In the genomic region with DNA sequence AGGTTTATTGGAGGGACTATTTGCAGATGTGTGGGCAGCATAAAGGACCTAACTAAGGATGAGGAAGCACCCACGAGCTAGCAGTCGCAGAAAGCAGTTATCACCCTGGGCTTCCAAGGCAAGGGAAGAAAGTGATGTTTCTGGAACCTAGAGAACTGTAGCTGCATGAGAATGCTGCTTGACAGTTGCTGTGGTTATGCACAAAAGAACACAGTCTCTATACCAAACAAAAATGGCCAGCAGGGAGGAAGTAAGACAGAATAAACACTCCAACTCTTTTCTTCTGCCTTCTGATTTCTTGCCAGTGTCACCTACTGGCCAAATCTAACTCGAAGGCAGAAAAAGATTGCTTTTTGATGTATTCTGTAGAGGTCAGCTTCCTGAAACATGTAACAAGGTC, we compare ENCODE assay signal across 14 cellular contexts.
DNase-seq lines count a peak whose midpoint lies in the region; ATAC-seq and TF ChIP-seq lines count a peak whose summit lies in the region.
"Had no signal": no experiment of that assay in that cellular context is flagged by ENCODE, and none has a peak within 500 bp of the region (broad histone marks: within the 10 kb centered on the region; RNA-seq: fewer than 3 reads in every experiment).

No MANE protein-coding gene starts in this region.

- H3K4me3 Mint-ChIP-seq in activated naive CD8-positive, alpha-beta T cell treated with anti-CD3 and anti-CD28 coated beads, Interleukin-2, amount 10 ng/mL, durations not matched to agents 7 days and 5 days: no peak overlapping the region
- H3K4me3 Mint-ChIP-seq in activated naive CD8-positive, alpha-beta T cell treated with anti-CD3 and anti-CD28 coated beads for 36 hours: no peak overlapping the region
- no peak overlapping the region for H3K4me3 Mint-ChIP-seq in stimulated activated naive B cell treated with anti-CD40 and anti-IgM and Interleukin-4, amounts not matched to agents 10 μg/mL and 1 μg/mL and 100 μg/mL, for 72 hours

- no peaks in the 10 kb centered on the region for H3K36me3 Mint-ChIP-seq in activated naive CD8-positive, alpha-beta T cell treated with anti-CD3 and anti-CD28 coated beads, Interleukin-2, amount 10 ng/mL, durations not matched to agents 7 days and 5 days
- H3K36me3 Mint-ChIP-seq in activated naive CD8-positive, alpha-beta T cell treated with anti-CD3 and anti-CD28 coated beads for 36 hours: no peaks in the 10 kb centered on the region
- H3K36me3 Mint-ChIP-seq in stimulated activated naive B cell treated with anti-CD40 and anti-IgM and Interleukin-4, amounts not matched to agents 10 μg/mL and 1 μg/mL and 100 μg/mL, for 72 hours: no peaks in the 10 kb centered on the region

- H3K79me2 ChIP-seq in PC-3 (ENCODE audit: low read length): no peaks in the 10 kb centered on the region

- no peak for TF ChIP-seq CTCF in PC-3 (conservative IDR thresholded peaks at IDR 0.05; ENCODE audit: low read depth, low read length)
- TF ChIP-seq CTCF in ascending aorta (IDR thresholded peaks at IDR 0.05): no peak

- no peak overlapping the region for H3K9ac ChIP-seq in PC-3 (ENCODE audit: low read length)

- peak; percentile 18 for ATAC-seq in activated naive CD8-positive, alpha-beta T cell treated with anti-CD3 and anti-CD28 coated beads, Interleukin-2, amount 10 ng/mL, durations not matched to agents 7 days and 5 days (ENCODE audit: low read depth)
- no peak for ATAC-seq in PC-3
- no peak for ATAC-seq in stimulated activated naive B cell treated with anti-CD40 and anti-IgM and Interleukin-4, amounts not matched to agents 10 μg/mL and 1 μg/mL and 100 μg/mL, for 72 hours (replicated peaks)
- ATAC-seq: activated CD4-positive, CD25-positive, alpha-beta regulatory T cell treated with anti-CD3 and anti-CD28 coated beads, Interleukin-2, amount 50 U/mL, for 24 hours had no signal

- no peaks in the 10 kb centered on the region for H3F3A ChIP-seq in PC-3 (ENCODE audit: low read length, unreplicated experiment)

- H3K4me2 ChIP-seq in PC-3 (ENCODE audit: low read length): no peak overlapping the region

- CTCF ChIA-PET in PC-3 (lab: Charles Lee): no interaction called here

- H3K9me2 ChIP-seq in PC-3 (replicated peaks; ENCODE audit: low read length): no peaks in the 10 kb centered on the region

- no peak overlapping the region for H3K27ac Mint-ChIP-seq in activated naive CD8-positive, alpha-beta T cell treated with anti-CD3 and anti-CD28 coated beads, Interleukin-2, amount 10 ng/mL, durations not matched to agents 7 days and 5 days
- H3K27ac Mint-ChIP-seq in activated naive CD8-positive, alpha-beta T cell treated with anti-CD3 and anti-CD28 coated beads for 36 hours: no peak overlapping the region
- no peak overlapping the region for H3K27ac Mint-ChIP-seq in stimulated activated naive B cell treated with anti-CD40 and anti-IgM and Interleukin-4, amounts not matched to agents 10 μg/mL and 1 μg/mL and 100 μg/mL, for 72 hours

- no peaks in the 10 kb centered on the region for H3K9me3 Mint-ChIP-seq in activated naive CD8-positive, alpha-beta T cell treated with anti-CD3 and anti-CD28 coated beads, Interleukin-2, amount 10 ng/mL, durations not matched to agents 7 days and 5 days
- no peaks in the 10 kb centered on the region for H3K9me3 Mint-ChIP-seq in activated naive CD8-positive, alpha-beta T cell treated with anti-CD3 and anti-CD28 coated beads for 36 hours
- H3K9me3 Mint-ChIP-seq in stimulated activated naive B cell treated with anti-CD40 and anti-IgM and Interleukin-4, amounts not matched to agents 10 μg/mL and 1 μg/mL and 100 μg/mL, for 72 hours: no peaks in the 10 kb centered on the region

- H3K9me3 ChIP-seq in PC-3 (ENCODE audit: low read length): no peaks in the 10 kb centered on the region
- no peaks in the 10 kb centered on the region for H3K9me3 ChIP-seq in ascending aorta
- H3K9me3 ChIP-seq: pancreas, upper lobe of left lung had no signal

- no peaks in the 10 kb centered on the region for H3K4me1 Mint-ChIP-seq in activated naive CD8-positive, alpha-beta T cell treated with anti-CD3 and anti-CD28 coated beads, Interleukin-2, amount 10 ng/mL, durations not matched to agents 7 days and 5 days
- no peaks in the 10 kb centered on the region for H3K4me1 Mint-ChIP-seq in activated naive CD8-positive, alpha-beta T cell treated with anti-CD3 and anti-CD28 coated beads for 36 hours
- H3K4me1 Mint-ChIP-seq in stimulated activated naive B cell treated with anti-CD40 and anti-IgM and Interleukin-4, amounts not matched to agents 10 μg/mL and 1 μg/mL and 100 μg/mL, for 72 hours: peaks cover 6 to 7% of the 10 kb centered on the region in 2 donors

- DNase-seq in activated naive CD8-positive, alpha-beta T cell treated with anti-CD3 and anti-CD28 coated beads, Interleukin-2, amount 10 ng/mL, durations not matched to agents 7 days and 5 days: no peak
- no peak for DNase-seq in activated naive CD8-positive, alpha-beta T cell treated with anti-CD3 and anti-CD28 coated beads for 36 hours
- DNase-seq in PC-3: no peak
- peak; percentile 23 for DNase-seq in dermis blood vessel endothelial cell
- peak; percentile 48 for DNase-seq in pons (ENCODE audit: low spot score)
- DNase-seq in HK-2 (ENCODE audit: unreplicated experiment): no peak
- no peak for DNase-seq in stimulated activated naive B cell treated with anti-CD40 and anti-IgM and Interleukin-4, amounts not matched to agents 10 μg/mL and 1 μg/mL and 100 μg/mL, for 72 hours
- no peak for DNase-seq in ascending aorta (ENCODE audit: low spot score in 2 of 2)
- DNase-seq: 8988T, NCI-H524 treated with DMSO at 0.1 percent for 48 hours, pancreas had no signal

- H3K27me3 ChIP-seq in PC-3 (ENCODE audit: low read length) (no peaks in the 10 kb centered on the region), ascending aorta (no peaks in the 10 kb centered on the region)
- H3K27me3 ChIP-seq: pancreas, upper lobe of left lung had no signal

- intact Hi-C loops in PC-3 (cut with micrococcal nuclease): loop anchor here (5.0 kb wide), 2 partner anchors 117 to 252 kb away; no protein-coding TSS in a partner anchor
- intact Hi-C loops in ascending aorta (cut with DNase I): no loop called here

- no peaks in the 10 kb centered on the region for H4K20me1 ChIP-seq in PC-3 (ENCODE audit: low read length)

- H2AFZ ChIP-seq in PC-3 (ENCODE audit: low read length): no peak overlapping the region

- H3K27ac ChIP-seq in PC-3 (ENCODE audit: low read length): no peak overlapping the region
- H3K27ac ChIP-seq in ascending aorta: no peak overlapping the region
- H3K27ac ChIP-seq: pancreas, SK-N-MC had no signal

- H3K36me3 ChIP-seq in PC-3 (ENCODE audit: low read depth, low read length) (no peaks in the 10 kb centered on the region), ascending aorta (peaks cover 4 to 6% of the 10 kb centered on the region in 2 donors)
- H3K36me3 ChIP-seq: pancreas had no signal

- H3K4me3 ChIP-seq in PC-3 (ENCODE audit: low read length): no peak overlapping the region
- no peak overlapping the region for H3K4me3 ChIP-seq in ascending aorta
- H3K4me3 ChIP-seq: pancreas, SK-N-MC, upper lobe of left lung had no signal

- H3K4me1 ChIP-seq in PC-3 (ENCODE audit: insufficient read depth, low read length) (peaks cover 23% of the 10 kb centered on the region), ascending aorta (no peaks in the 10 kb centered on the region)
- H3K4me1 ChIP-seq: pancreas had no signal

- H3K27me3 Mint-ChIP-seq in activated naive CD8-positive, alpha-beta T cell treated with anti-CD3 and anti-CD28 coated beads, Interleukin-2, amount 10 ng/mL, durations not matched to agents 7 days and 5 days: no peaks in the 10 kb centered on the region
- no peaks in the 10 kb centered on the region for H3K27me3 Mint-ChIP-seq in activated naive CD8-positive, alpha-beta T cell treated with anti-CD3 and anti-CD28 coated beads for 36 hours
- H3K27me3 Mint-ChIP-seq in stimulated activated naive B cell treated with anti-CD40 and anti-IgM and Interleukin-4, amounts not matched to agents 10 μg/mL and 1 μg/mL and 100 μg/mL, for 72 hours: no peaks in the 10 kb centered on the region

- TSS peak; percentile 13 for BruUV-seq in PC-3 (replicated peaks; lab: Mats Ljungman, UMichigan)

- POLR2A ChIA-PET in activated naive CD8-positive, alpha-beta T cell treated with anti-CD3 and anti-CD28 coated beads, Interleukin-2, amount 10 ng/mL, durations not matched to agents 7 days and 5 days (lab: Charles Lee): no interaction called here
- POLR2A ChIA-PET in PC-3 (lab: Charles Lee; ENCODE audit: unreplicated experiment): no interaction called here

Comparison
In these comparisons a context has a peak if more than half of its experiments do, and no peak if none do; other contexts are left out.
1. DNase-seq: peak in dermis blood vessel endothelial cell (single experiment) and pons (single experiment); none in activated naive CD8-positive, alpha-beta T cell treated with anti-CD3 and anti-CD28 coated beads, Interleukin-2, amount 10 ng/mL, durations not matched to agents 7 days and 5 days (single experiment), activated naive CD8-positive, alpha-beta T cell treated with anti-CD3 and anti-CD28 coated beads for 36 hours (single experiment), PC-3 (single experiment), HK-2 (single experiment), stimulated activated naive B cell treated with anti-CD40 and anti-IgM and Interleukin-4, amounts not matched to agents 10 μg/mL and 1 μg/mL and 100 μg/mL, for 72 hours (single experiment) and ascending aorta (0 of 2).